ENCODE assay signal across 8 cellular contexts in genomic region chr15:88623061-88623460, GRCh38. TPM values are rescaled to one million over a fixed set of nuclear protein-coding genes. Genes with fewer than 3 reads are reported as not detected.
DNase-seq lines count a peak whose midpoint lies in the region; ATAC-seq and TF ChIP-seq lines count a peak whose summit lies in the region.

No MANE protein-coding gene starts in this region.

- H3K9me3 Mint-ChIP-seq in activated naive CD8-positive, alpha-beta T cell (ENCODE audit: low read depth) = no peaks in the 10 kb centered on the region

- H3K9ac ChIP-seq in DND-41 (ENCODE audit: low read depth, low read length) = peak overlapping the region; percentile 92

- no peak for DNase-seq in DND-41
- DNase-seq in MG63 = peak; percentile 90
- DNase-seq in left lung = no peak
- peak; percentile 79 for DNase-seq in stromal cell of bone marrow (ENCODE audit: low read depth)
- DNase-seq in NCI-H2081 (lab: John Stamatoyannopoulos, UW) = no peak
- DNase-seq in NCI-H1417 treated with DMSO at 0.1 percent for 48 hours (lab: John Stamatoyannopoulos, UW) = no peak

- H3K4me2 ChIP-seq in DND-41 (ENCODE audit: insufficient read depth, low read length) = peak overlapping the region; percentile 79

- H3K79me2 ChIP-seq in DND-41 (ENCODE audit: insufficient read depth, low read length) = peaks cover 74% of the 10 kb centered on the region

- peak overlapping the region; percentile 97 for H3K27ac Mint-ChIP-seq in activated naive CD8-positive, alpha-beta T cell

- peaks cover 59% of the 10 kb centered on the region for H4K20me1 ChIP-seq in DND-41 (ENCODE audit: insufficient read depth, low read length)

- H3K4me1 Mint-ChIP-seq in activated naive CD8-positive, alpha-beta T cell (ENCODE audit: low read depth) = peaks cover 49% of the 10 kb centered on the region

- ATAC-seq in DND-41 (ENCODE audit: insufficient read depth, low read depth) (no peak), left lung (no peak), HG02884 (IDR thresholded peaks at IDR 0.05; ENCODE audit: unreplicated experiment) (no peak)

- intact Hi-C loops in left lung (cut with DNase I) = no loop called here

- peaks cover 14% of the 10 kb centered on the region for H3K36me3 Mint-ChIP-seq in activated naive CD8-positive, alpha-beta T cell

- H3K27me3 Mint-ChIP-seq in activated naive CD8-positive, alpha-beta T cell = peaks cover 2% of the 10 kb centered on the region

- no peak overlapping the region for H2AFZ ChIP-seq in DND-41 (ENCODE audit: low read depth, low read length)

- H3K4me3 Mint-ChIP-seq in activated naive CD8-positive, alpha-beta T cell = peak overlapping the region; percentile 98

- H3K4me3 ChIP-seq in DND-41 (ENCODE audit: low read depth in 1 of 2, low read length in 2 of 2) (peak overlapping the region; percentile 48 to 75; a peak in 3 of 4 replicates), MG63 (peak overlapping the region; percentile 75), left lung (peak overlapping the region in 1 of 2 donors; percentile 99)

- H3K9me3 ChIP-seq in DND-41 (ENCODE audit: insufficient read depth, low read length, severe bottlenecking) = no peaks in the 10 kb centered on the region
- H3K9me3 ChIP-seq in MG63 = no peaks in the 10 kb centered on the region
- no peaks in the 10 kb centered on the region for H3K9me3 ChIP-seq in left lung

- H3K27me3 ChIP-seq in DND-41 (ENCODE audit: insufficient read depth, low read length, poor library complexity) = no peaks in the 10 kb centered on the region
- H3K27me3 ChIP-seq in MG63 = no peaks in the 10 kb centered on the region
- H3K27me3 ChIP-seq in left lung = no peaks in the 10 kb centered on the region

- TF ChIP-seq CTCF in DND-41 (IDR thresholded peaks at IDR 0.05; ENCODE audit: borderline replicate concordance, extremely low read depth, low read length, poor library complexity, severe bottlenecking) (no peak), left lung (IDR thresholded peaks at IDR 0.05) (no peak)

- H3K4me1 ChIP-seq in DND-41 (ENCODE audit: insufficient read depth, low read length) = peaks cover 65% of the 10 kb centered on the region
- H3K4me1 ChIP-seq in left lung = peaks cover 19 to 64% of the 10 kb centered on the region in 2 donors

- H3K27ac ChIP-seq in DND-41 (ENCODE audit: low read length) (peak overlapping the region; percentile 90), left lung (peak overlapping the region; percentile 11 to 57)

- peaks cover 40% of the 10 kb centered on the region for H3K36me3 ChIP-seq in DND-41 (ENCODE audit: insufficient read depth, low read length)
- peaks cover 52% of the 10 kb centered on the region for H3K36me3 ChIP-seq in MG63
- H3K36me3 ChIP-seq in left lung = peaks cover 0 to 22% of the 10 kb centered on the region in 2 donors

RNA-seq across cellular contexts. Expression of gene AEN, which starts 1.9 kb away (rescaled TPM):
- 33.5 and 48.4 TPM in 2 replicates for total RNA-seq in MG63 (2014; rRNA removed; shearing (Covaris generic); ENCODE audit: low replicate concordance)
- 10 to 100 TPM; 18.8 to 20.7 TPM for total RNA-seq in left lung

RNA-seq across cellular contexts. Expression of gene ISG20, which starts 15.8 kb away (rescaled TPM):
- total RNA-seq in MG63 (2014; rRNA removed; shearing (Covaris generic); ENCODE audit: low replicate concordance) = 19.2 TPM in 1 of 2 replicates, not detected in the other
- total RNA-seq in left lung = 10 to 100 TPM; 15.8 to 23.6 TPM

Comparison
In these comparisons a context has a peak if more than half of its experiments do, and no peak if none do; other contexts are left out.
1. DNase-seq: peak in MG63 (single experiment) and stromal cell of bone marrow (single experiment); none in DND-41 (single experiment), left lung (0 of 2), NCI-H2081 (0 of 2) and NCI-H1417 treated with DMSO at 0.1 percent for 48 hours (single experiment).